ENCODE assay signal across 24 cellular contexts in genomic region chr6:3856576-3856975, GRCh38. TPM values are rescaled to one million over a fixed set of nuclear protein-coding genes. Genes with fewer than 3 reads are reported as not detected.
DNase-seq lines count a peak whose midpoint lies in the region; ATAC-seq, FAIRE-seq and TF ChIP-seq lines count a peak whose summit lies in the region.
"Had no signal": no experiment of that assay in that cellular context is flagged by ENCODE, and none has a peak within 500 bp of the region (broad histone marks: within the 10 kb centered on the region; RNA-seq: fewer than 3 reads in every experiment).

No MANE protein-coding gene starts in this region.

- BruUV-seq in HepG2 (replicated peaks; lab: Mats Ljungman, UMichigan): no TSS peak

- H3K27me3 ChIP-seq in SK-N-SH (ENCODE audit: insufficient read depth): no peaks in the 10 kb centered on the region
- no peaks in the 10 kb centered on the region for H3K27me3 ChIP-seq in HepG2 (ENCODE audit: control insufficient read depth in 1 of 2, insufficient read depth in 2 of 2, low read length in 2 of 2)
- no peaks in the 10 kb centered on the region for H3K27me3 ChIP-seq in neuronal stem cell (ENCODE audit: control insufficient read depth in 3 of 3, insufficient read depth in 3 of 3, low read depth in 1 of 3, low read length in 3 of 3)
- H3K27me3 ChIP-seq: BLaER1 had no signal

- H2BK15ac ChIP-seq in neuronal stem cell (ENCODE audit: low read length): no peak overlapping the region

- TF ChIP-seq RAD21 in SK-N-SH (IDR thresholded peaks at IDR 0.05; ENCODE audit: low read length) (no peak), HepG2 (CRISPR knock-in tag; IDR thresholded peaks at IDR 0.05) (no peak)

- H3K4ac ChIP-seq in neuronal stem cell (ENCODE audit: low read length): no peak overlapping the region

- intact Hi-C loops in HepG2 (cut with micrococcal nuclease; ENCODE audit: unreplicated experiment): no loop called here

- no peaks in the 10 kb centered on the region for H3K9me2 ChIP-seq in SK-N-SH

- H3K9ac ChIP-seq in SK-N-SH (no peak overlapping the region), HepG2 (ENCODE audit: insufficient read depth, low read depth, low read length) (no peak overlapping the region), neuronal stem cell (ENCODE audit: low read depth, low read length, poor library complexity) (no peak overlapping the region)
- H3K9ac ChIP-seq: BLaER1 had no signal

- in situ Hi-C loops in HepG2 (cut with HindIII; ENCODE audit: extremely low pct_ligation_motif_present, low pct_unique_long_range_greater_than_20kb): no loop called here

- H2AFZ ChIP-seq in SK-N-SH (ENCODE audit: low read depth): no peak overlapping the region
- H2AFZ ChIP-seq in HepG2 (ENCODE audit: low read length): no peak overlapping the region
- H2AFZ ChIP-seq in neuronal stem cell (ENCODE audit: low read length): no peak overlapping the region
- H2AFZ ChIP-seq: GM23338 had no signal

- no peaks in the 10 kb centered on the region for H3K79me1 ChIP-seq in neuronal stem cell (ENCODE audit: low read depth, low read length)

- H2BK12ac ChIP-seq in neuronal stem cell (ENCODE audit: low read length): peak overlapping the region; percentile 68

- CTCF ChIA-PET in SK-N-SH (lab: Yijun Ruan, JAX) (interaction anchor here (0.5 to 2.6 kb wide), 3 partner anchors 8 to 123 kb away, joined by 3 to 11 read pairs (median 3); partner anchors contain the start of gene FAM50B), HepG2 (lab: Yijun Ruan, JAX; ENCODE audit: low intra/inter-chr PET ratio, low total read pairs) (no interaction called here), HEK293T (lab: Yijun Ruan, JAX) (interaction anchor here (1.2 kb wide), 1 partner anchor 76 kb away, joined by 3 read pairs; no protein-coding TSS in a partner anchor)

- H3K27ac ChIP-seq in SK-N-SH (ENCODE audit: low read depth in 2 of 2, low read length in 1 of 2): no peak overlapping the region
- H3K27ac ChIP-seq in HepG2 (ENCODE audit: extremely low read length, insufficient read depth, low read length): no peak overlapping the region
- no peak overlapping the region for H3K27ac ChIP-seq in neuronal stem cell (replicated peaks; ENCODE audit: low read length)
- H3K27ac ChIP-seq: 22Rv1, BLaER1, C4-2B had no signal

- no peaks in the 10 kb centered on the region for H3K36me3 ChIP-seq in SK-N-SH (replicated peaks in 1 of 2; ENCODE audit: control insufficient read depth in 1 of 2, insufficient read depth in 2 of 2, low read length in 1 of 2)
- no peaks in the 10 kb centered on the region for H3K36me3 ChIP-seq in HepG2 (replicated peaks in 1 of 2; ENCODE audit: control insufficient read depth in 1 of 2, insufficient read depth in 2 of 2, low read length in 2 of 2)
- H3K36me3 ChIP-seq in neuronal stem cell (replicated peaks in 1 of 2; ENCODE audit: control insufficient read depth in 2 of 2, insufficient read depth in 2 of 2, low read length in 2 of 2): no peaks in the 10 kb centered on the region
- H3K36me3 ChIP-seq: BLaER1 had no signal

- no peak for TF ChIP-seq POLR2A in HepG2 (IDR thresholded peaks at IDR 0.05; ENCODE audit: insufficient read depth in 1 of 2, low read depth in 2 of 2, low read length in 2 of 2)

- no peak overlapping the region for H2BK5ac ChIP-seq in neuronal stem cell (ENCODE audit: low read length)

- H3K9me3 ChIP-seq in SK-N-SH: no peaks in the 10 kb centered on the region
- no peaks in the 10 kb centered on the region for H3K9me3 ChIP-seq in HepG2 (ENCODE audit: low read length)
- H3K9me3 ChIP-seq in neuronal stem cell (replicated peaks in 1 of 2; ENCODE audit: control insufficient read depth in 2 of 2, insufficient read depth in 1 of 2, low read depth in 1 of 2, low read length in 2 of 2): peaks cover 0 to 3% of the 10 kb centered on the region in 2 donors
- H3K9me3 ChIP-seq: BLaER1 had no signal

- H2AK5ac ChIP-seq in neuronal stem cell (ENCODE audit: low read depth, low read length): no peak overlapping the region

- peaks cover 14% of the 10 kb centered on the region for H3F3A ChIP-seq in SK-N-SH (replicated peaks; ENCODE audit: insufficient read depth)

- H3K23ac ChIP-seq in neuronal stem cell (ENCODE audit: low read depth, low read length, poor library complexity): no peak overlapping the region

- no peak overlapping the region for H3K4me3 ChIP-seq in SK-N-SH (ENCODE audit: low read depth in 2 of 2, low read length in 1 of 2)
- H3K4me3 ChIP-seq in HepG2 (replicated peaks in 1 of 3; ENCODE audit: insufficient read depth in 1 of 3, low read depth in 2 of 3, low read length in 3 of 3): no peak overlapping the region
- H3K4me3 ChIP-seq in neuronal stem cell (ENCODE audit: low read length in 2 of 2): no peak overlapping the region
- H3K4me3 ChIP-seq: BLaER1, GM12878, GM23338 had no signal

- POLR2A ChIA-PET in SK-N-SH (lab: Yijun Ruan, JAX): no interaction called here
- POLR2A ChIA-PET in HepG2 (lab: Yijun Ruan, JAX): no interaction called here
- POLR2A ChIA-PET in HEK293T (lab: Yijun Ruan, JAX): no interaction called here

- H4K20me1 ChIP-seq in SK-N-SH (ENCODE audit: insufficient read depth) (no peaks in the 10 kb centered on the region), HepG2 (ENCODE audit: insufficient read depth, low read length) (no peaks in the 10 kb centered on the region)
- H4K20me1 ChIP-seq: BLaER1 had no signal

- H4K8ac ChIP-seq in neuronal stem cell (ENCODE audit: low read depth, low read length): no peak overlapping the region

- H3K4me2 ChIP-seq in SK-N-SH (no peak overlapping the region), HepG2 (ENCODE audit: low read depth, low read length) (no peak overlapping the region), neuronal stem cell (ENCODE audit: insufficient read depth, low read length, poor library complexity, severe bottlenecking) (no peak overlapping the region)
- H3K4me2 ChIP-seq: BLaER1, GM23338 had no signal

- H3K4me1 ChIP-seq in SK-N-SH (ENCODE audit: control insufficient read depth in 1 of 2, insufficient read depth in 2 of 2, low read depth in 1 of 2, low read length in 1 of 2) (peaks cover 4 to 7% of the 10 kb centered on the region in 2 experiments; a peak in 2 of 4 replicates), HepG2 (ENCODE audit: insufficient read depth, low read length) (peaks cover 47% of the 10 kb centered on the region), neuronal stem cell (ENCODE audit: control insufficient read depth in 2 of 2, insufficient read depth in 1 of 2, low read depth in 1 of 2, low read length in 2 of 2) (no peaks in the 10 kb centered on the region)
- H3K4me1 ChIP-seq: BLaER1 had no signal

- H3K18ac ChIP-seq in neuronal stem cell (ENCODE audit: low read length): no peak overlapping the region

- WGBS in SK-N-SH (ENCODE audit: low lambda C conversion rate): 77% methylated on average over 6 of the region's 6 CpGs
- 45% methylated on average over 6 of the region's 6 CpGs for WGBS in HepG2 (ENCODE audit: low lambda C conversion rate)
- no CpG with 5 or more reads among the region's 6 CpGs for WGBS in neuronal stem cell (ENCODE audit: extremely low coverage in 2 of 2, insufficient read length in 2 of 2, insufficient replicate concordance in 1 of 2), 2 donors

- H3K14ac ChIP-seq in neuronal stem cell (ENCODE audit: low read length): peak overlapping the region; percentile 47

- H4K91ac ChIP-seq in neuronal stem cell (ENCODE audit: low read depth, low read length, poor library complexity): no peak overlapping the region

- DNase-seq in SK-N-SH (no peak), HepG2 (ENCODE audit: low spot score) (no peak), neuronal stem cell (ENCODE audit: low spot score) (no peak), HEK293T (ENCODE audit: extremely low spot score) (no peak), NCI-H2227 (lab: John Stamatoyannopoulos, UW; ENCODE audit: unreplicated experiment) (no peak)
- DNase-seq in stimulated activated CD4-positive, alpha-beta T cell treated with anti-CD3 and anti-CD28 coated beads, Interleukin-4, amount 100 ng/mL, for 4 hours: no peak
- DNase-seq: CD4-positive, CD25-positive, alpha-beta regulatory T cell; CD8-positive, alpha-beta memory T cell; DMS 273 treated with DMSO at 0.1 percent for 48 hours; DMS79; EL; GDM1; H9; HFFc6 had no signal

- FAIRE-seq in HepG2 (lab: Jason Lieb, UNC): no peak
- FAIRE-seq: A204.1, D721Med, GM12878, GM19239 had no signal

- TF ChIP-seq EP300 in SK-N-SH (IDR thresholded peaks at IDR 0.05; ENCODE audit: borderline replicate concordance in 1 of 2, low read depth in 1 of 2, low read length in 1 of 2) (no peak), HepG2 (IDR thresholded peaks at IDR 0.05; ENCODE audit: low read depth in 2 of 2, low read length in 2 of 2) (no peak), HepG2 (CRISPR knock-in tag; IDR thresholded peaks at IDR 0.05; ENCODE audit: borderline replicate concordance) (no peak)

- TF ChIP-seq CTCF in SK-N-SH (IDR thresholded peaks at IDR 0.05) (no peak), HepG2 (CRISPR knock-in tag; IDR thresholded peaks at IDR 0.05) (no peak)

- H2BK120ac ChIP-seq in neuronal stem cell (ENCODE audit: low read depth, low read length): no peak overlapping the region

- H3K79me2 ChIP-seq in SK-N-SH (ENCODE audit: insufficient read depth) (no peaks in the 10 kb centered on the region), HepG2 (ENCODE audit: insufficient read depth, low read length) (no peaks in the 10 kb centered on the region)

- ATAC-seq in SK-N-SH treated with all-trans-retinoic acid at 6 μM for 48 hours (peak; percentile 23), HepG2 (no peak)
- ATAC-seq: GM12878, GM23338, HCT116 had no signal

RNA-seq across cellular contexts. Expression of gene FAM50B, which starts 7.4 kb away (rescaled TPM):
- polyA plus RNA-seq in SK-N-SH (2012; rRNA removed) (12.9 and 13.8 TPM in 2 replicates), HepG2 (2011; rRNA removed) (0.05 TPM in 1 of 2 replicates, not detected in the other)
- polyA plus RNA-seq in SK-N-SH (2012; cell fraction: cytosol; rRNA removed): 8.0 and 10.9 TPM in 2 replicates
- 8.0 and 8.2 TPM in 2 replicates for polyA plus RNA-seq in SK-N-SH (2012; cell fraction: nucleus; rRNA removed)
- total RNA-seq in HepG2 (2016; rRNA removed; fragmentation: Illumina TruSeq; extraction: Trizol): not detected in 2 replicates
- not detected in 2 replicates for total RNA-seq in HepG2 (2016; cell fraction: cytosol; rRNA removed; fragmentation: Illumina TruSeq; extraction: Trizol; ENCODE audit: low read depth)
- total RNA-seq in HepG2 (2016; cell fraction: insoluble cytoplasmic fraction; rRNA removed; fragmentation: Illumina TruSeq; extraction: Trizol): not detected in 2 replicates
- total RNA-seq in HepG2 (2016; cell fraction: membrane; rRNA removed; fragmentation: Illumina TruSeq; extraction: Trizol): not detected in 2 replicates
- total RNA-seq in HepG2 (2016; cell fraction: nucleus; rRNA removed; fragmentation: Illumina TruSeq; extraction: Trizol): not detected in 2 replicates
- not detected in 2 replicates for polyA plus RNA-seq in HepG2 (2011; cell fraction: cytosol; rRNA removed)
- 0.07 TPM in 1 of 2 replicates, not detected in the other for polyA plus RNA-seq in HepG2 (2011; cell fraction: nucleus; rRNA removed)
- not detected in 2 replicates for polyA plus RNA-seq in HepG2 (2012)
- polyA plus RNA-seq in HepG2 (2016; cell fraction: cytosol; fragmentation: Illumina TruSeq; extraction: Trizol; ENCODE audit: low read depth): not detected in 2 replicates
- not detected in 2 replicates for polyA plus RNA-seq in HepG2 (2016; cell fraction: insoluble cytoplasmic fraction; fragmentation: Illumina TruSeq; extraction: Trizol; ENCODE audit: low read depth)
- polyA plus RNA-seq in HepG2 (2016; cell fraction: membrane; fragmentation: Illumina TruSeq; extraction: Trizol; ENCODE audit: low read depth): not detected in 2 replicates
- not detected in 2 replicates for polyA plus RNA-seq in HepG2 (2016; cell fraction: nucleus; fragmentation: Illumina TruSeq; extraction: Trizol; ENCODE audit: insufficient read depth, low read depth)
- 2.4 TPM in 1 of 2 replicates, not detected in the other for polyA minus RNA-seq in HepG2 (2011; rRNA and poly(A)+ RNA removed; ENCODE audit: low replicate concordance)
- polyA minus RNA-seq in HepG2 (2011; cell fraction: cytosol; rRNA and poly(A)+ RNA removed): not detected in 2 replicates
- polyA minus RNA-seq in HepG2 (2011; cell fraction: nucleus; rRNA and poly(A)+ RNA removed): not detected in 2 replicates
- 2.6 TPM for polyA plus RNA-seq in neuronal stem cell (2013, experiment 1 of 2)
- polyA plus RNA-seq in neuronal stem cell (2013, experiment 2 of 2): 2.1 TPM

Comparison
In these comparisons a context has a peak if more than half of its experiments do, and no peak if none do; other contexts are left out.
1. RNA of gene FAM50B, which starts 7.4 kb away (polyA plus RNA-seq): 8.0 to 13.8 TPM in SK-N-SH; 0.05 to 0.07 TPM in HepG2; every median in the first group is over 4 times any median in the second.